In the genomic region with DNA sequence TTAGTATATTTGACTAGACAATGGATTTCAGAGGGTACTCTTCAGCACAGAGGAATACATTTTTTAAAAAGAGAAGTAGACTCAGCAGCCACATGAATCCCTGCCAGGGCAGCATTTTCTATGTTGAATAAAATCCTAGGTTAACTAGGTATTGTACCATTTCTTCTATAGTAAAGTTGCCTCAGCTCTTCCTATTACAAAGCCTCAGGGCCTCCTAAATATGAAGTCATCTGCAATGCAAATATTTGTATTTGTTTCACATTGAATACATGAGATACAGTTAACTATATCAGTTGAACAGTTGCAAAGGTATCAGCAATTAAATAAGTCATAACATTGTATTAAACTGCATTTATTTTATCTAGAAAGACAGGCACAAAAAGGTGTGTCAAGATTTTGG, we compare ENCODE assay signal across 26 cellular contexts.
"Had no signal": no experiment of that assay in that cellular context is flagged by ENCODE, and none has a peak within 500 bp of the region (broad histone marks: within the 10 kb centered on the region; RNA-seq: fewer than 3 reads in every experiment).

No MANE protein-coding gene starts in this region.

- H3K27me3 ChIP-seq: esophagus squamous epithelium, gastroesophageal sphincter, spleen, testis, tibial nerve had no signal

- H3K9me3 ChIP-seq: esophagus squamous epithelium, gastroesophageal sphincter, psoas muscle, testis had no signal

- H3K4me3 Mint-ChIP-seq: immature natural killer cell; naive B cell; nephron; stimulated activated naive B cell treated with anti-CD40 and anti-IgM and Interleukin-4, amounts not matched to agents 10 μg/mL and 1 μg/mL and 100 μg/mL, for 72 hours; stimulated activated naive CD8-positive, alpha-beta T cell treated with anti-CD3 and anti-CD28 coated beads, Interleukin-15, amount 100 ng/mL, for 72 hours had no signal

- DNase-seq: effector memory CD4-positive, alpha-beta T cell; esophagus squamous epithelium; foreskin fibroblast; glutamatergic neuron; immature natural killer cell; kidney; left cardiac atrium; left ventricle myocardium inferior; lower lobe of right lung; mesenchymal stem cell; midbrain; naive B cell; psoas muscle; retina; spleen; stimulated activated CD4-positive, alpha-beta T cell treated with anti-CD3 and anti-CD28 coated beads, Interleukin-15, amount 100 ng/mL, for 24 hours; stimulated activated CD4-positive, alpha-beta T cell treated with anti-CD3 and anti-CD28 coated beads, Interleukin-1b, Interleukin-23, amount 100 ng/mL, for 48 hours; stimulated activated CD4-positive, alpha-beta T cell treated with anti-CD3 and anti-CD28 coated beads, Interleukin-4, amount 100 ng/mL, for 24 hours; stimulated activated naive B cell treated with anti-CD40 and anti-IgM and Interleukin-4, amounts not matched to agents 10 μg/mL and 1 μg/mL and 100 μg/mL, for 72 hours; stimulated activated naive CD8-positive, alpha-beta T cell treated with anti-CD3 and anti-CD28 coated beads, Interleukin-15, amount 100 ng/mL, for 72 hours; testis had no signal

- H3K36me3 ChIP-seq: esophagus squamous epithelium, gastroesophageal sphincter, left ventricle myocardium inferior, lower lobe of right lung, spleen, tibial nerve had no signal

- H3K27ac ChIP-seq: epithelial cell of prostate, esophagus squamous epithelium, gastroesophageal sphincter, left ventricle myocardium inferior, lower lobe of right lung, psoas muscle, spleen, testis, tibial nerve had no signal

- ATAC-seq: gastroesophageal sphincter; left cardiac atrium; lower lobe of right lung; psoas muscle; sciatic nerve; stimulated activated naive B cell treated with anti-CD40 and anti-IgM and Interleukin-4, amounts not matched to agents 10 μg/mL and 1 μg/mL and 100 μg/mL, for 72 hours; stimulated activated naive CD8-positive, alpha-beta T cell treated with anti-CD3 and anti-CD28 coated beads, Interleukin-15, amount 100 ng/mL, for 72 hours had no signal

- H3K36me3 Mint-ChIP-seq: immature natural killer cell; naive B cell; stimulated activated naive B cell treated with anti-CD40 and anti-IgM and Interleukin-4, amounts not matched to agents 10 μg/mL and 1 μg/mL and 100 μg/mL, for 72 hours had no signal

- H3K4me1 ChIP-seq: esophagus squamous epithelium, lower lobe of right lung had no signal

- H3K27ac Mint-ChIP-seq: immature natural killer cell; naive B cell; nephron; stimulated activated naive B cell treated with anti-CD40 and anti-IgM and Interleukin-4, amounts not matched to agents 10 μg/mL and 1 μg/mL and 100 μg/mL, for 72 hours; stimulated activated naive CD8-positive, alpha-beta T cell treated with anti-CD3 and anti-CD28 coated beads, Interleukin-15, amount 100 ng/mL, for 72 hours had no signal

- H3K4me1 Mint-ChIP-seq: immature natural killer cell; naive B cell; stimulated activated naive B cell treated with anti-CD40 and anti-IgM and Interleukin-4, amounts not matched to agents 10 μg/mL and 1 μg/mL and 100 μg/mL, for 72 hours; stimulated activated naive CD8-positive, alpha-beta T cell treated with anti-CD3 and anti-CD28 coated beads, Interleukin-15, amount 100 ng/mL, for 72 hours had no signal

- FAIRE-seq: kidney had no signal

- H3K4me3 ChIP-seq: esophagus squamous epithelium, gastroesophageal sphincter, left ventricle myocardium inferior, lower lobe of right lung, psoas muscle, spleen, testis, tibial nerve had no signal
